ENCODE assay signal across 24 cellular contexts in the genomic region with DNA sequence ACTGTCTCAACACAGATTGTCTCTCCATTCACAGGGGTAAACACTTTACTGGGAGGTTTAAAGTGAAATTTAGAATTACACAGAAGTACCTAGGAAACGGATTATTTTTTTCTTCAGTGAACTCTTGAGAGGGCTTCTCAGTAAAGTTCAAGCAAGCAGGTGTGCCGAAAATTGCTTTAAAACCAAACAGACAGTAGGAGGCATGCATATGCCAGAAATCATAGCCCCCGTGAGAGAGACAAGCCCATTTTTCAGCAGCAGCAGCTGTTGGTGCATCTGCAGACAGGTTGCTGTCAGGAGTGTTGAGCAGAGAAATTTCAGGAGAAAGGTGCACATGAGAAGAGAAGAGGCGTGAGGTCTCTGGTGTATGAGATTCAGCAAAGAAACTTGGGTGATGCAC.
DNase-seq lines count a peak whose midpoint lies in the region; ATAC-seq and TF ChIP-seq lines count a peak whose summit lies in the region.
"Had no signal": no experiment of that assay in that cellular context is flagged by ENCODE, and none has a peak within 500 bp of the region (broad histone marks: within the 10 kb centered on the region; RNA-seq: fewer than 3 reads in every experiment).

No MANE protein-coding gene starts in this region.

- H3K4me2 ChIP-seq in neural progenitor cell = no peak overlapping the region

- H3K27me3 Mint-ChIP-seq in neural progenitor cell (ENCODE audit: insufficient read depth, low read depth) = no peaks in the 10 kb centered on the region
- H3K27me3 Mint-ChIP-seq: activated CD4-positive, alpha-beta T cell treated with anti-CD3 and anti-CD28 coated beads, Interleukin-2, amount 10 ng/mL, durations not matched to agents 24 days and 14 days; dendritic cell treated with granulocyte-macrophage colony-stimulating factor and Interleukin-4, amounts not matched to agents 40 ng/mL and 50 ng/mL, for 4 days had no signal

- TF ChIP-seq CTCF in neural progenitor cell (IDR thresholded peaks at IDR 0.05) = peak; percentile 24

- H3K27me3 ChIP-seq in neural progenitor cell = no peaks in the 10 kb centered on the region

- H3K27ac Mint-ChIP-seq in neural progenitor cell = no peak overlapping the region
- H3K27ac Mint-ChIP-seq: activated CD4-positive, alpha-beta T cell treated with anti-CD3 and anti-CD28 coated beads, Interleukin-2, amount 10 ng/mL, durations not matched to agents 24 days and 14 days; activated naive CD4-positive, alpha-beta T cell treated with anti-CD3 and anti-CD28 coated beads for 36 hours; CD8-positive, alpha-beta T cell; dendritic cell treated with granulocyte-macrophage colony-stimulating factor and Interleukin-4, amounts not matched to agents 40 ng/mL and 50 ng/mL, for 4 days; T-helper 2 cell treated with Interferon-gamma antibody and Interleukin-4, amounts not matched to agents 5 μg/mL and 100 μg/mL, for 36 hours had no signal

- no peak overlapping the region for H3K4me3 Mint-ChIP-seq in neural progenitor cell
- H3K4me3 Mint-ChIP-seq: activated CD4-positive, alpha-beta T cell treated with anti-CD3 and anti-CD28 coated beads, Interleukin-2, amount 10 ng/mL, durations not matched to agents 24 days and 14 days; activated naive CD4-positive, alpha-beta T cell treated with anti-CD3 and anti-CD28 coated beads for 36 hours; activated T-cell treated with anti-CD3 and anti-CD28 coated beads, Interleukin-2, amount 50 U/mL, for 4 hours; CD8-positive, alpha-beta T cell; dendritic cell treated with granulocyte-macrophage colony-stimulating factor and Interleukin-4, amounts not matched to agents 40 ng/mL and 50 ng/mL, for 4 days; T-helper 2 cell treated with Interferon-gamma antibody and Interleukin-4, amounts not matched to agents 5 μg/mL and 100 μg/mL, for 36 hours had no signal

- no peak overlapping the region for H3K4me3 ChIP-seq in neural progenitor cell
- H3K4me3 ChIP-seq: psoas muscle had no signal

- no peaks in the 10 kb centered on the region for H3K36me3 ChIP-seq in neural progenitor cell
- H3K36me3 ChIP-seq: WERI-Rb-1 had no signal

- peaks cover 2% of the 10 kb centered on the region for H3K9me3 Mint-ChIP-seq in neural progenitor cell
- H3K9me3 Mint-ChIP-seq: activated CD4-positive, alpha-beta T cell treated with anti-CD3 and anti-CD28 coated beads, Interleukin-2, amount 10 ng/mL, durations not matched to agents 24 days and 14 days; CD8-positive, alpha-beta T cell; dendritic cell treated with granulocyte-macrophage colony-stimulating factor and Interleukin-4, amounts not matched to agents 40 ng/mL and 50 ng/mL, for 4 days; T-helper 2 cell treated with Interferon-gamma antibody and Interleukin-4, amounts not matched to agents 5 μg/mL and 100 μg/mL, for 36 hours had no signal

- H3K4me1 ChIP-seq in neural progenitor cell = peaks cover 18% of the 10 kb centered on the region
- H3K4me1 ChIP-seq: psoas muscle had no signal

- H3K36me3 Mint-ChIP-seq in neural progenitor cell = peaks cover 2% of the 10 kb centered on the region
- H3K36me3 Mint-ChIP-seq: CD8-positive, alpha-beta T cell had no signal

- DNase-seq in NCI-H2081 (lab: John Stamatoyannopoulos, UW) (peak; percentile 12 to 41), NCI-H2081 treated with DMSO at 0.1 percent for 48 hours (lab: John Stamatoyannopoulos, UW) (no peak), NCI-H1105 (lab: John Stamatoyannopoulos, UW) (peak; percentile 10), SHP77 treated with DMSO at 0.1 percent for 48 hours (lab: John Stamatoyannopoulos, UW) (peak; percentile 45), neural progenitor cell (ENCODE audit: low spot score) (no peak), left cardiac atrium (no peak), glomerular visceral epithelial cell (ENCODE audit: extremely low spot score) (no peak)
- DNase-seq: activated CD4-positive, alpha-beta T cell treated with anti-CD3 and anti-CD28 coated beads, Interleukin-2, amount 10 ng/mL, durations not matched to agents 24 days and 14 days; activated naive CD4-positive, alpha-beta T cell treated with anti-CD3 and anti-CD28 coated beads for 36 hours; activated T-cell treated with anti-CD3 and anti-CD28 coated beads, Interleukin-2, amount 50 U/mL, for 4 hours; amniotic stem cell; CD8-positive, alpha-beta T cell; DMS53; KBM-7; kidney glomerular epithelial cell; MM.1S; NCI-H187 treated with DMSO at 0.1 percent for 48 hours; psoas muscle; stimulated activated CD8-positive, alpha-beta memory T cell treated with anti-CD3 and anti-CD28 coated beads, Interleukin-4, amount 100 ng/mL, for 48 hours; trophoblast cell; WERI-Rb-1 had no signal

- no peak overlapping the region for H3K9ac ChIP-seq in neural progenitor cell

- H3K4me1 Mint-ChIP-seq in neural progenitor cell = peaks cover 32% of the 10 kb centered on the region
- H3K4me1 Mint-ChIP-seq: activated CD4-positive, alpha-beta T cell treated with anti-CD3 and anti-CD28 coated beads, Interleukin-2, amount 10 ng/mL, durations not matched to agents 24 days and 14 days had no signal

- no peak overlapping the region for H3K27ac ChIP-seq in neural progenitor cell
- H3K27ac ChIP-seq: psoas muscle, WERI-Rb-1 had no signal

- H3K9me3 ChIP-seq in neural progenitor cell (ENCODE audit: low read depth) = no peaks in the 10 kb centered on the region
- H3K9me3 ChIP-seq: psoas muscle had no signal

- intact Hi-C loops in left cardiac atrium (cut with DNase I) = no loop called here

- H3K79me2 ChIP-seq in neural progenitor cell (ENCODE audit: low read depth) = no peaks in the 10 kb centered on the region

- no peaks in the 10 kb centered on the region for H4K20me1 ChIP-seq in neural progenitor cell (ENCODE audit: low read depth)

- H2AFZ ChIP-seq in neural progenitor cell (replicated peaks) = no peak overlapping the region

- ATAC-seq in GM21390 (IDR thresholded peaks at IDR 0.05; ENCODE audit: unreplicated experiment) (no peak), left cardiac atrium (no peak)
- ATAC-seq: activated T-cell treated with anti-CD3 and anti-CD28 coated beads, Interleukin-2, amount 50 U/mL, for 4 hours; CD8-positive, alpha-beta T cell; psoas muscle had no signal

- peaks cover 15% of the 10 kb centered on the region for H3F3A ChIP-seq in neural progenitor cell (ENCODE audit: low read depth)

Comparison
In these comparisons a context has a peak if more than half of its experiments do, and no peak if none do; other contexts are left out.
1. DNase-seq: peak in NCI-H2081 (2 of 2), NCI-H1105 (single experiment) and SHP77 treated with DMSO at 0.1 percent for 48 hours (single experiment); none in NCI-H2081 treated with DMSO at 0.1 percent for 48 hours (single experiment), neural progenitor cell (single experiment), left cardiac atrium (single experiment) and glomerular visceral epithelial cell (single experiment).